ENCODE assay signal across 8 cellular contexts in the genomic region with DNA sequence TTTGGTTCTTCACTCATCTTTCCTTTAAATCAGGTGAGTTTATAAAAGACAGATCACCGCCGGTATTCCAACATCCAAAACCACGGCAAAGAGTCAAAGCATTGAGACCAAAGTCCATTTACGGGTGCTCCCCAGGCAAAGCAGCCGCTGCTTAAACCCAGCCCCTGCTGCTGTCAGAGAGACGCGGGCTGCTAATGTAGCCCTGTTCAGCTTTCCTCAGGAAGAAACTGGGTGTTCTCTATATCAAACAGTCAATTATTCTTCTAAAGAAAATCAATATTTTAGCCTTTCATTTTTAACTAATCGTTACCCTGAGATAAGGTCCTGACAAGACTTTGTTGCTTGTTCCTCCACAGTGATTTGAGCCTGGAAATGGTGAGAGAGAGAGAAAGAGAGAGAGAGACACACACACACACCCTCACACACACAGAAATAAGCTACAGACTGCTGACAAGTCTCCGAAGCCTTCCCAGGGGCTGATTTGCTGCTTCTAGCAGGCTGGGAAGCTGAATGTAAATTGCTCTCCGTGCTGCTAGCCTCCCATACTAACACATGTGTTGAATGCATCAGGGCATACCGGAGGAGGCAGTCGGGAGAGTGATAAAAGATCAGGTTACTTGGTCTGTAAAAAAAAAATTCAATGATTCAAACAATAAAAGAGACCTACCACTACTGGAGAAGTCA.
DNase-seq lines count a peak whose midpoint lies in the region; ATAC-seq and TF ChIP-seq lines count a peak whose summit lies in the region.

No MANE protein-coding gene starts in this region.

- H3K79me2 ChIP-seq in hepatocyte, result no peaks in the 10 kb centered on the region

- H3K4me1 ChIP-seq in hepatocyte (ENCODE audit: insufficient read depth), result peaks cover 5% of the 10 kb centered on the region
- H3K4me1 ChIP-seq in prostate gland (replicated peaks), result peaks cover 3% of the 10 kb centered on the region

- no peaks in the 10 kb centered on the region for H3K36me3 ChIP-seq in hepatocyte (replicated peaks; ENCODE audit: insufficient read depth, low read depth)
- no peaks in the 10 kb centered on the region for H3K36me3 ChIP-seq in prostate gland

- intact Hi-C loops in prostate gland (cut with DNase I), result no loop called here

- WGBS in hepatocyte (ENCODE audit: low lambda C conversion rate, missing lambda C conversion rate), result 3% methylated on average over 12 of the region's 12 CpGs
- WGBS in prostate gland, result 7% methylated on average over 12 of the region's 12 CpGs

- H3K4me3 ChIP-seq in hepatocyte, result peak overlapping the region; percentile 35
- peak overlapping the region; percentile 3 to 20 for H3K4me3 ChIP-seq in prostate gland

- no peak for ATAC-seq in HG03342 (IDR thresholded peaks at IDR 0.05; ENCODE audit: unreplicated experiment)

- H3K27me3 ChIP-seq in hepatocyte, result no peaks in the 10 kb centered on the region
- H3K27me3 ChIP-seq in prostate gland (replicated peaks; ENCODE audit: insufficient read depth), result no peaks in the 10 kb centered on the region

- TF ChIP-seq CTCF in hepatocyte (IDR thresholded peaks at IDR 0.05; ENCODE audit: poor library complexity), result no peak
- TF ChIP-seq CTCF in prostate gland (IDR thresholded peaks at IDR 0.05), result no peak

- no peak for TF ChIP-seq POLR2A in prostate gland (IDR thresholded peaks at IDR 0.05)

- DNase-seq in NCI-H1436 (lab: John Stamatoyannopoulos, UW) (peak; percentile 21), NCI-H1436 treated with DMSO at 0.1 percent for 48 hours (lab: John Stamatoyannopoulos, UW) (no peak), NCI-H345 (lab: John Stamatoyannopoulos, UW) (peak; percentile 29), anterior cingulate cortex (lab: John Stamatoyannopoulos, UW) (peak in 46 of 58 donors; percentile 3 to 78 (median 40)), hepatocyte (ENCODE audit: low spot score) (peak; percentile 66), prostate gland (ENCODE audit: low spot score) (peak; percentile 15), NCI-H226 (no peak)

- H2AFZ ChIP-seq in hepatocyte, result peak overlapping the region; percentile 54

- peak overlapping the region; percentile 76 for H3K4me2 ChIP-seq in hepatocyte

- H3K27ac ChIP-seq in hepatocyte, result peak overlapping the region; percentile 57
- peak overlapping the region; percentile 9 to 10 for H3K27ac ChIP-seq in prostate gland

- no peaks in the 10 kb centered on the region for H4K20me1 ChIP-seq in hepatocyte (ENCODE audit: insufficient read depth, poor library complexity, severe bottlenecking)

- H3K9me3 ChIP-seq in hepatocyte (ENCODE audit: low read depth) (no peaks in the 10 kb centered on the region), prostate gland (no peaks in the 10 kb centered on the region)

- no peaks in the 10 kb centered on the region for H3K9me2 ChIP-seq in hepatocyte (replicated peaks; ENCODE audit: insufficient read depth)

Comparison
In these comparisons a context has a peak if more than half of its experiments do, and no peak if none do; other contexts are left out.
1. DNase-seq: peak in NCI-H1436 (single experiment), NCI-H345 (single experiment), anterior cingulate cortex (46 of 58), hepatocyte (single experiment) and prostate gland (single experiment); none in NCI-H1436 treated with DMSO at 0.1 percent for 48 hours (single experiment) and NCI-H226 (single experiment).